Comparison of ENCODE assay signal across 14 cellular contexts in the genomic region with DNA sequence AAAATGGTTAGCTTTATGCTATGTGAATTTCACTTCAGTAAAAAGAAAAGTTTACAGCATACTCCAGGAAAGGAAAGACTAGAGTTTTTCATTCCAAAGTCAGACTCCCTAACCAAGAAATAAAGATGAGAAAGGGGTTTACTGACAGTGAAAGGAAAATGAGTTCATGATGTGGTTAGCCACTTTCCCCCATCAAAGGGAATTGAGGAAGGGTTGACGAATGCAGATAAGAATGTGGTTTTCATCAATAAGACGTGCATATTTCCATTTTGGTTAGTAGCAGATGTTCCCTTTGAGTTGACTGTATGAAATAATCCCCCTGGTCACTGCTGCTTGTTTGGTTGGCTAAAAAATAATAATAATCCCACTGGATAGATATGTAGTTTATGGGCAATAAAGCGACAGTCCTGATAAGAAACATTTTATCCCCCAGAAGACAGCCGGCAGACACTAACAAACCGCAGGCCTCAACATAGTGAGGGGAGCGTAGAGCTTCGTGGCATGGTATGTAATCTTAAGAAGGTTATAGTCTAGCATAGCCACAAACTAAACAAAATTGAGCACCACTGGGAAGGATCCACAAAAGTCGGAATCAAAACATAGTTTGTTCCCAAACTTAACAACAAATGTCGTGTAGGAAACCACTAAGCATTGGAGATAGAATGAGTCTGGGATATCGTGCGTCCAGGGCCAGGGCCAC.
DNase-seq lines count a peak whose midpoint lies in the region; ATAC-seq, FAIRE-seq and TF ChIP-seq lines count a peak whose summit lies in the region.
"Had no signal": no experiment of that assay in that cellular context is flagged by ENCODE, and none has a peak within 500 bp of the region (broad histone marks: within the 10 kb centered on the region; RNA-seq: fewer than 3 reads in every experiment).

No MANE protein-coding gene starts in this region.

- H3K4me3 ChIP-seq in DND-41 (ENCODE audit: low read depth in 1 of 2, low read length in 2 of 2) (no peak overlapping the region), astrocyte (ENCODE audit: insufficient read depth, low read depth, low read length) (no peak overlapping the region), vagina (no peak overlapping the region)
- H3K4me3 ChIP-seq: upper lobe of right lung had no signal

- peak; percentile 91 for FAIRE-seq in astrocyte (lab: Jason Lieb, UNC)
- FAIRE-seq: bronchial epithelial cell had no signal

- H3K79me2 ChIP-seq in DND-41 (ENCODE audit: insufficient read depth, low read length) (no peaks in the 10 kb centered on the region), astrocyte (ENCODE audit: insufficient read depth, low read length) (peaks cover 14% of the 10 kb centered on the region)

- DNase-seq in DND-41 (peak; percentile 60), LHCN-M2 (ENCODE audit: low read depth) (peak; percentile 87), astrocyte (ENCODE audit: low read depth) (peak; percentile 98), vagina (ENCODE audit: extremely low spot score in 2 of 2) (no peak), HPDE6-E6E7 (ENCODE audit: extremely low spot score) (no peak), activated T-cell treated with anti-CD3 and anti-CD28 coated beads for 4 hours (no peak)
- DNase-seq: activated CD8-positive, alpha-beta memory T cell treated with anti-CD3 and anti-CD28 coated beads for 24 hours; glutamatergic neuron; NCI-H2029; RPMI8226; upper lobe of right lung had no signal

- peak; percentile 94 for ATAC-seq in DND-41 (ENCODE audit: insufficient read depth, low read depth)
- no peak for ATAC-seq in HG03442 (IDR thresholded peaks at IDR 0.05; ENCODE audit: unreplicated experiment)

- peaks cover 80% of the 10 kb centered on the region for H3K27me3 ChIP-seq in DND-41 (ENCODE audit: insufficient read depth, low read length, poor library complexity)
- H3K27me3 ChIP-seq in astrocyte (ENCODE audit: insufficient read depth, low read length): no peaks in the 10 kb centered on the region
- H3K27me3 ChIP-seq in vagina: no peaks in the 10 kb centered on the region
- H3K27me3 ChIP-seq: upper lobe of right lung had no signal

- H4K20me1 ChIP-seq in DND-41 (ENCODE audit: insufficient read depth, low read length) (peaks cover 51% of the 10 kb centered on the region), astrocyte (ENCODE audit: insufficient read depth, low read length) (peaks cover 10% of the 10 kb centered on the region)

- H3K9ac ChIP-seq in DND-41 (ENCODE audit: low read depth, low read length): no peak overlapping the region
- peak overlapping the region; percentile 66 for H3K9ac ChIP-seq in astrocyte (ENCODE audit: low read length)

- no peaks in the 10 kb centered on the region for H3K9me3 Mint-ChIP-seq in astrocyte (ENCODE audit: unreplicated experiment)
- H3K9me3 Mint-ChIP-seq in nephron: no peaks in the 10 kb centered on the region

- no peaks in the 10 kb centered on the region for H3K36me3 ChIP-seq in DND-41 (ENCODE audit: insufficient read depth, low read length)
- H3K36me3 ChIP-seq in astrocyte (ENCODE audit: insufficient read depth, low read length): peaks cover 33% of the 10 kb centered on the region
- H3K36me3 ChIP-seq in vagina: no peaks in the 10 kb centered on the region
- H3K36me3 ChIP-seq: upper lobe of right lung had no signal

- H3K27ac Mint-ChIP-seq in astrocyte (ENCODE audit: unreplicated experiment): peak overlapping the region; percentile 71
- H3K27ac Mint-ChIP-seq in nephron: peak overlapping the region in 2 of 3 experiments; percentile 9 to 48

- TF ChIP-seq CTCF in DND-41 (IDR thresholded peaks at IDR 0.05; ENCODE audit: borderline replicate concordance, extremely low read depth, low read length, poor library complexity, severe bottlenecking) (no peak), astrocyte (IDR thresholded peaks at IDR 0.05; ENCODE audit: insufficient read depth, low read depth, low read length) (no peak), nephron (IDR thresholded peaks at IDR 0.05; ENCODE audit: unreplicated experiment in 3 of 3) (no peak), vagina (IDR thresholded peaks at IDR 0.05) (no peak)

- H3K27me3 Mint-ChIP-seq in astrocyte (ENCODE audit: low read depth, unreplicated experiment) (no peaks in the 10 kb centered on the region), nephron (ENCODE audit: low read depth) (no peaks in the 10 kb centered on the region)

- peaks cover 54% of the 10 kb centered on the region for H3K36me3 Mint-ChIP-seq in astrocyte (ENCODE audit: low read depth, unreplicated experiment)
- peaks cover 43% of the 10 kb centered on the region for H3K36me3 Mint-ChIP-seq in nephron (ENCODE audit: low read depth)

- H3K9me3 ChIP-seq in DND-41 (ENCODE audit: insufficient read depth, low read length, severe bottlenecking): no peaks in the 10 kb centered on the region
- H3K9me3 ChIP-seq in astrocyte (ENCODE audit: insufficient read depth, low read depth, low read length): no peaks in the 10 kb centered on the region
- no peaks in the 10 kb centered on the region for H3K9me3 ChIP-seq in vagina
- H3K9me3 ChIP-seq: upper lobe of right lung had no signal

- no peak overlapping the region for H3K27ac ChIP-seq in DND-41 (ENCODE audit: low read length)
- H3K27ac ChIP-seq in astrocyte (ENCODE audit: low read depth, low read length): peak overlapping the region; percentile 78
- H3K27ac ChIP-seq in vagina: no peak overlapping the region
- H3K27ac ChIP-seq: upper lobe of right lung had no signal

- peak overlapping the region; percentile 1 for H3K4me3 Mint-ChIP-seq in astrocyte (ENCODE audit: unreplicated experiment)
- H3K4me3 Mint-ChIP-seq in nephron: no peak overlapping the region

- no peak overlapping the region for H2AFZ ChIP-seq in DND-41 (ENCODE audit: low read depth, low read length)
- no peak overlapping the region for H2AFZ ChIP-seq in astrocyte (ENCODE audit: low read depth, low read length)

- peaks cover 11% of the 10 kb centered on the region; the same call in 1 of the 2 replicates for H3K4me1 ChIP-seq in DND-41 (ENCODE audit: insufficient read depth, low read length)
- peaks cover 59% of the 10 kb centered on the region for H3K4me1 ChIP-seq in astrocyte (ENCODE audit: insufficient read depth, low read length)
- peaks cover 15% of the 10 kb centered on the region for H3K4me1 ChIP-seq in vagina

- no peak overlapping the region for H3K4me2 ChIP-seq in DND-41 (ENCODE audit: insufficient read depth, low read length)
- H3K4me2 ChIP-seq in astrocyte (ENCODE audit: low read length): peak overlapping the region; percentile 64

- H3K4me1 Mint-ChIP-seq in astrocyte (ENCODE audit: low read depth, unreplicated experiment) (peaks cover 65% of the 10 kb centered on the region), nephron (peaks cover 35% of the 10 kb centered on the region)

- no peak for TF ChIP-seq POLR2A in vagina (IDR thresholded peaks at IDR 0.05)

- intact Hi-C loops in vagina (cut with DNase I): no loop called here

Comparison
In these comparisons a context has a peak if more than half of its experiments do, and no peak if none do; other contexts are left out.
1. DNase-seq: peak in DND-41 (single experiment), LHCN-M2 (single experiment) and astrocyte (single experiment); none in vagina (0 of 2), HPDE6-E6E7 (single experiment) and activated T-cell treated with anti-CD3 and anti-CD28 coated beads for 4 hours (single experiment).